22 cellular contexts compared by ENCODE assay signal in the genomic region with DNA sequence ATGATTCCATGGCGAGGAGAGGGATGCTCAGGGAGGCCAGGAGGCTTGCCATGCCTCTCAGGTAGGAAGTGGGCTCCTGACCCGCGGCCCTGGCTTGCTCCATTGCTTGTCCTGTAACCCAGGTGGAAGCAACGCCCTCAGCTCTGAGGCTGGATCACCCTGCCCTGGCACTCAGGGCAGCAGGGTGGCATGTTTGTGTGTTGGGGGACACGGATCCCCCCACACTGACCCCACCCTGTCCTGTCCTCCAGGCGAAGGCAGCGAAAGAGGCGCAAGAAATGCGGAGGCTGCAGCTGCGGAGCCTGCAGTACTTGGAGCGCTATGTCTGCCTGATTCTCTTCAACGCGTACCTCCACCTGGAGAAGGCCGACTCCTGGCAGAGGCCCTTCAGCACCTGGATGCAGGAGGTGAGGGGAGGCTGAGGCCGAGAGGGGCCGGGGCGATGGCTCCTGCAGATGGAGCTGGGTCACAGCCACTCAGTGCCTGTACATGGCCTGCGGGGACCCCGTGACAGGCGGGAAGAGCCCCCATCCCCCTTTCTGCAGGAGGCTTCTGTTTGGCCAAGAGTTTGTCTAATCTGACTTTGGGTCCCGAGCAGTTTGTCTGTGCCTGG. TPM values are rescaled to one million over a fixed set of nuclear protein-coding genes. Genes with fewer than 3 reads are reported as not detected.
DNase-seq lines count a peak whose midpoint lies in the region; ATAC-seq, FAIRE-seq and TF ChIP-seq lines count a peak whose summit lies in the region.
"Had no signal": no experiment of that assay in that cellular context is flagged by ENCODE, and none has a peak within 500 bp of the region (broad histone marks: within the 10 kb centered on the region; RNA-seq: fewer than 3 reads in every experiment).

No MANE protein-coding gene starts in this region.

- peaks cover 2% of the 10 kb centered on the region for H3K27me3 Mint-ChIP-seq in activated CD4-positive, alpha-beta T cell treated with anti-CD3 and anti-CD28 coated beads, Interleukin-2, amount 10 ng/mL, durations not matched to agents 7 days and 5 days
- H3K27me3 Mint-ChIP-seq in neural progenitor cell (ENCODE audit: insufficient read depth, low read depth) = peaks cover 3% of the 10 kb centered on the region

- H3K4me2 ChIP-seq in OCI-LY1 (ENCODE audit: low read length) (no peak overlapping the region), neural progenitor cell (no peak overlapping the region)

- H3K79me2 ChIP-seq in OCI-LY1 (ENCODE audit: insufficient read depth, low read length) = no peaks in the 10 kb centered on the region
- H3K79me2 ChIP-seq in neural progenitor cell (ENCODE audit: low read depth) = no peaks in the 10 kb centered on the region

- no peaks in the 10 kb centered on the region for H4K20me1 ChIP-seq in OCI-LY1 (ENCODE audit: insufficient read depth, low read length)
- no peaks in the 10 kb centered on the region for H4K20me1 ChIP-seq in neural progenitor cell (ENCODE audit: low read depth)

- H3K4me1 Mint-ChIP-seq in activated CD4-positive, alpha-beta T cell treated with anti-CD3 and anti-CD28 coated beads, Interleukin-2, amount 10 ng/mL, durations not matched to agents 7 days and 5 days = peaks cover 26% of the 10 kb centered on the region
- peaks cover 26% of the 10 kb centered on the region for H3K4me1 Mint-ChIP-seq in neural progenitor cell

- H3K4me3 ChIP-seq in OCI-LY1 (ENCODE audit: low read depth, low read length, poor library complexity, severe bottlenecking) (no peak overlapping the region), neural progenitor cell (no peak overlapping the region)
- H3K4me3 ChIP-seq: MG63 had no signal

- H3K9ac ChIP-seq in OCI-LY1 (ENCODE audit: low read length) (no peak overlapping the region; the same call in 1 of the 2 replicates), neural progenitor cell (no peak overlapping the region)

- no peaks in the 10 kb centered on the region for H3K36me3 Mint-ChIP-seq in activated CD4-positive, alpha-beta T cell treated with anti-CD3 and anti-CD28 coated beads, Interleukin-2, amount 10 ng/mL, durations not matched to agents 7 days and 5 days (ENCODE audit: low read depth)
- no peaks in the 10 kb centered on the region for H3K36me3 Mint-ChIP-seq in neural progenitor cell
- H3K36me3 Mint-ChIP-seq: CD14-positive monocyte had no signal

- no peaks in the 10 kb centered on the region for H3K9me2 ChIP-seq in OCI-LY1 (ENCODE audit: low read depth, low read length)

- H3K36me3 ChIP-seq in OCI-LY1 (ENCODE audit: insufficient read depth, low read length) (peaks cover 50% of the 10 kb centered on the region; the same call in 1 of the 2 replicates), neural progenitor cell (no peaks in the 10 kb centered on the region)
- H3K36me3 ChIP-seq: MG63 had no signal

- peak overlapping the region; percentile 3 for H3K27ac Mint-ChIP-seq in activated CD4-positive, alpha-beta T cell treated with anti-CD3 and anti-CD28 coated beads, Interleukin-2, amount 10 ng/mL, durations not matched to agents 7 days and 5 days
- peak overlapping the region; percentile 78 for H3K27ac Mint-ChIP-seq in neural progenitor cell

- H3F3A ChIP-seq in OCI-LY1 (ENCODE audit: insufficient read depth, low read length) (no peaks in the 10 kb centered on the region), neural progenitor cell (ENCODE audit: low read depth) (no peaks in the 10 kb centered on the region)

- DNase-seq in activated CD4-positive, alpha-beta T cell treated with anti-CD3 and anti-CD28 coated beads, Interleukin-2, amount 10 ng/mL, durations not matched to agents 7 days and 5 days = no peak
- DNase-seq in activated CD4-positive, alpha-beta T cell treated with anti-CD3 and anti-CD28 coated beads for 4 hours = no peak
- DNase-seq in neural progenitor cell (ENCODE audit: low spot score) (no peak), urothelium cell line (ENCODE audit: low spot score) (no peak), NCI-H1417 treated with DMSO at 0.1 percent for 48 hours (lab: John Stamatoyannopoulos, UW) (no peak), 8988T (no peak)
- DNase-seq: AML-193, DMS53, GDM1, MG63, NCI-H1417, NCI-H187, NCI-H446, NCI-H526, Right ventricle myocardium superior had no signal

- POLR2A ChIA-PET in activated CD4-positive, alpha-beta T cell treated with anti-CD3 and anti-CD28 coated beads, Interleukin-2, amount 10 ng/mL, durations not matched to agents 7 days and 5 days (lab: Charles Lee) = no interaction called here

- H2AFZ ChIP-seq in OCI-LY1 (ENCODE audit: low read length) = no peak overlapping the region
- H2AFZ ChIP-seq in neural progenitor cell (replicated peaks) = no peak overlapping the region

- peak; percentile 66 for FAIRE-seq in urothelium cell line (lab: Jason Lieb, UNC)
- FAIRE-seq: GM19239, H1 had no signal

- no peaks in the 10 kb centered on the region for H3K9me3 Mint-ChIP-seq in activated CD4-positive, alpha-beta T cell treated with anti-CD3 and anti-CD28 coated beads, Interleukin-2, amount 10 ng/mL, durations not matched to agents 7 days and 5 days
- no peaks in the 10 kb centered on the region for H3K9me3 Mint-ChIP-seq in neural progenitor cell

- H3K4me1 ChIP-seq in OCI-LY1 (ENCODE audit: insufficient read depth, low read length, severe bottlenecking) (peaks cover 46% of the 10 kb centered on the region), neural progenitor cell (peaks cover 2% of the 10 kb centered on the region)

- H3K9me3 ChIP-seq in OCI-LY1 (ENCODE audit: low read length) (no peaks in the 10 kb centered on the region), neural progenitor cell (ENCODE audit: low read depth) (no peaks in the 10 kb centered on the region)
- H3K9me3 ChIP-seq: MG63 had no signal

- H3K27ac ChIP-seq in OCI-LY1 (ENCODE audit: low read depth, low read length, poor library complexity, severe bottlenecking) (peak overlapping the region; percentile 93), neural progenitor cell (no peak overlapping the region)
- H3K27ac ChIP-seq: 22Rv1 had no signal

- no peak for TF ChIP-seq CTCF in OCI-LY1 (IDR thresholded peaks at IDR 0.05; ENCODE audit: low read length)
- no peak for TF ChIP-seq CTCF in neural progenitor cell (IDR thresholded peaks at IDR 0.05)

- H3K4me3 Mint-ChIP-seq in activated CD4-positive, alpha-beta T cell treated with anti-CD3 and anti-CD28 coated beads, Interleukin-2, amount 10 ng/mL, durations not matched to agents 7 days and 5 days = no peak overlapping the region
- no peak overlapping the region for H3K4me3 Mint-ChIP-seq in neural progenitor cell
- H3K4me3 Mint-ChIP-seq: CD14-positive monocyte had no signal

- ATAC-seq in GM19395 (IDR thresholded peaks at IDR 0.05; ENCODE audit: unreplicated experiment) = no peak

- H3K27me3 ChIP-seq in OCI-LY1 (ENCODE audit: insufficient read depth, low read length) (no peaks in the 10 kb centered on the region), neural progenitor cell (no peaks in the 10 kb centered on the region)
- H3K27me3 ChIP-seq: MG63 had no signal

- CTCF ChIA-PET in activated CD4-positive, alpha-beta T cell treated with anti-CD3 and anti-CD28 coated beads, Interleukin-2, amount 10 ng/mL, durations not matched to agents 7 days and 5 days (lab: Charles Lee) = interaction anchor here (0.6 to 1.9 kb wide), 2 partner anchors 13 to 1797 kb away, joined by 3 to 5 read pairs; no protein-coding TSS in a partner anchor

RNA-seq across cellular contexts. Expression of a gene that starts 38.3 kb away (rescaled TPM):
- total RNA-seq in activated CD4-positive, alpha-beta T cell treated with anti-CD3 and anti-CD28 coated beads, Interleukin-2, amount 10 ng/mL, durations not matched to agents 7 days and 5 days = 100 to 1,000 TPM in 1 of 2 experiments, 10 to 100 TPM in 1; 99.9 to 116 TPM
- not detected in 2 replicates for total RNA-seq in neural progenitor cell (ENCODE audit: low replicate concordance)
- total RNA-seq: H1, SK-MEL-5 had no signal

Comparison
In these comparisons a context has a peak if more than half of its experiments do, and no peak if none do; other contexts are left out.
1. RNA of a gene that starts 38.3 kb away (total RNA-seq): 99.9 to 116 TPM in activated CD4-positive, alpha-beta T cell treated with anti-CD3 and anti-CD28 coated beads, Interleukin-2, amount 10 ng/mL, durations not matched to agents 7 days and 5 days; not detected in neural progenitor cell; every median in the first group is over 100 times any median in the second.